ENCODE assay signal across 11 cellular contexts in the genomic region with DNA sequence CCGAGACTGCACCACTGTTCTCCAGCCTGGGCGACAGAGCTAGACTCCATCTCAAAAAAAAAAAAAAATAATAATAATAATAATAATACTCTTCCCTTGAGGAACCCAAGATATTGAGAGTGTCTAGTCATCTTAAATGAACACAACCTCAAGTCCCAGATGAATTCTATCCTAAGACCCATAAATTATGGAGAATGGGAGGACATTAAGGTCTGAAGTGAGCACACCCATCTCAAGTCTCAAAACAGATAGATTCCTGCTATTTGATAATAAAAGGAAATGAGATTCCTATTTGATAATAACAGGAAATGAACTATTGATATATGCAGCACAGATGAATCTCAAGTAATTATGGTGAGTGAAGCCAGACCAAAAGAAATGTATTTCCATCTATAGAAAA. TPM values are rescaled to one million over a fixed set of nuclear protein-coding genes. Genes with fewer than 3 reads are reported as not detected.
DNase-seq lines count a peak whose midpoint lies in the region; ATAC-seq and TF ChIP-seq lines count a peak whose summit lies in the region.
"Had no signal": no experiment of that assay in that cellular context is flagged by ENCODE, and none has a peak within 500 bp of the region (broad histone marks: within the 10 kb centered on the region; RNA-seq: fewer than 3 reads in every experiment).

No MANE protein-coding gene starts in this region.

- H3K4me1 Mint-ChIP-seq in CD8-positive, alpha-beta memory T cell: peaks cover 64 to 83% (median 82%) of the 10 kb centered on the region in 3 donors

- ATAC-seq in PC-3 (no peak), HG03045 (IDR thresholded peaks at IDR 0.05; ENCODE audit: unreplicated experiment) (no peak)

- H3K4me1 ChIP-seq in CD8-positive, alpha-beta memory T cell (ENCODE audit: insufficient read depth, low read length): peaks cover 47% of the 10 kb centered on the region
- H3K4me1 ChIP-seq in PC-3 (ENCODE audit: insufficient read depth, low read length) (peaks cover 16% of the 10 kb centered on the region), duodenal mucosa (ENCODE audit: control insufficient read depth in 1 of 2, insufficient read depth in 2 of 2, low read length in 2 of 2) (peaks cover 21 to 28% of the 10 kb centered on the region in 2 donors), rectal smooth muscle tissue (ENCODE audit: control insufficient read depth, insufficient read depth, low read length) (peaks cover 9% of the 10 kb centered on the region)

- TF ChIP-seq CTCF in PC-3 (conservative IDR thresholded peaks at IDR 0.05; ENCODE audit: low read depth, low read length): no peak

- peak overlapping the region in 3 of 7 donors; percentile 23 to 73 (median 50) for H3K4me3 Mint-ChIP-seq in CD8-positive, alpha-beta memory T cell
- H3K4me3 Mint-ChIP-seq: neural progenitor cell had no signal

- no peaks in the 10 kb centered on the region for H3K9me3 Mint-ChIP-seq in CD8-positive, alpha-beta memory T cell

- H4K20me1 ChIP-seq in PC-3 (ENCODE audit: low read length): no peaks in the 10 kb centered on the region; the same call in 1 of the 2 replicates

- no peaks in the 10 kb centered on the region for H3K9me3 ChIP-seq in CD8-positive, alpha-beta memory T cell (ENCODE audit: low read length)
- H3K9me3 ChIP-seq in PC-3 (ENCODE audit: low read length) (no peaks in the 10 kb centered on the region), duodenal mucosa (ENCODE audit: control insufficient read depth in 1 of 2, low read length in 2 of 2) (no peaks in the 10 kb centered on the region)

- H3F3A ChIP-seq in PC-3 (ENCODE audit: low read length, unreplicated experiment): no peaks in the 10 kb centered on the region

- no peak overlapping the region for H2AFZ ChIP-seq in PC-3 (ENCODE audit: low read length)
- H2AFZ ChIP-seq: neural progenitor cell had no signal

- no peak overlapping the region for H3K4me3 ChIP-seq in CD8-positive, alpha-beta memory T cell (ENCODE audit: low read length)
- no peak overlapping the region for H3K4me3 ChIP-seq in PC-3 (ENCODE audit: low read length)
- H3K4me3 ChIP-seq in duodenal mucosa (ENCODE audit: low read depth in 1 of 2, low read length in 2 of 2): no peak overlapping the region
- peak overlapping the region; percentile 21 for H3K4me3 ChIP-seq in rectal smooth muscle tissue (ENCODE audit: low read length)
- H3K4me3 ChIP-seq: neural progenitor cell had no signal

- H3K9me2 ChIP-seq in PC-3 (replicated peaks; ENCODE audit: low read length): no peaks in the 10 kb centered on the region

- intact Hi-C loops in PC-3 (cut with micrococcal nuclease): loop anchor here (5.0 kb wide), 1 partner anchor 51 kb away; a partner anchor contains a TSS

- H3K27me3 Mint-ChIP-seq in CD8-positive, alpha-beta memory T cell: no peaks in the 10 kb centered on the region

- peak overlapping the region; percentile 96 to 99 (median 98) for H3K27ac Mint-ChIP-seq in CD8-positive, alpha-beta memory T cell
- H3K27ac Mint-ChIP-seq: neural progenitor cell had no signal

- peaks cover 2 to 13% (median 2%) of the 10 kb centered on the region in 3 donors for H3K36me3 Mint-ChIP-seq in CD8-positive, alpha-beta memory T cell

- peak overlapping the region; percentile 59 for H3K4me2 ChIP-seq in PC-3 (ENCODE audit: low read length)
- H3K4me2 ChIP-seq: neural progenitor cell had no signal

- CTCF ChIA-PET in CD8-positive, alpha-beta memory T cell (lab: Charles Lee): no interaction called here
- CTCF ChIA-PET in PC-3 (lab: Charles Lee): no interaction called here

- no peaks in the 10 kb centered on the region for H3K27me3 ChIP-seq in CD8-positive, alpha-beta memory T cell (ENCODE audit: insufficient read depth, low read length, poor library complexity, severe bottlenecking)
- H3K27me3 ChIP-seq in PC-3 (ENCODE audit: low read length) (no peaks in the 10 kb centered on the region), duodenal mucosa (ENCODE audit: control insufficient read depth in 1 of 2, insufficient read depth in 2 of 2, low read length in 2 of 2) (no peaks in the 10 kb centered on the region), rectal smooth muscle tissue (ENCODE audit: control insufficient read depth, insufficient read depth, low read length) (no peaks in the 10 kb centered on the region)
- H3K27me3 ChIP-seq: neural progenitor cell had no signal

- peak overlapping the region; percentile 71 for H3K27ac ChIP-seq in CD8-positive, alpha-beta memory T cell (ENCODE audit: low read depth, low read length)
- H3K27ac ChIP-seq in PC-3 (ENCODE audit: low read length) (peak overlapping the region; percentile 89), duodenal mucosa (ENCODE audit: low read depth, low read length) (peak overlapping the region; percentile 33), rectal smooth muscle tissue (ENCODE audit: low read depth, low read length) (no peak overlapping the region)
- H3K27ac ChIP-seq: neural progenitor cell had no signal

- peaks cover 64% of the 10 kb centered on the region for H3K79me2 ChIP-seq in PC-3 (ENCODE audit: low read length)

- BruUV-seq in PC-3 (replicated peaks; lab: Mats Ljungman, UMichigan): no TSS peak

- H3K9ac ChIP-seq in PC-3 (ENCODE audit: low read length): 0 out of 2 replicates have a peak overlapping the region, but pooled peaks have one; percentile 6
- H3K9ac ChIP-seq in duodenal mucosa (ENCODE audit: low read depth in 1 of 2, low read length in 2 of 2): no peak overlapping the region
- no peak overlapping the region for H3K9ac ChIP-seq in rectal smooth muscle tissue (ENCODE audit: low read length)
- H3K9ac ChIP-seq: neural progenitor cell had no signal

- H3K36me3 ChIP-seq in CD8-positive, alpha-beta memory T cell (ENCODE audit: insufficient read depth, low read length): no peaks in the 10 kb centered on the region
- H3K36me3 ChIP-seq in PC-3 (ENCODE audit: low read depth, low read length): no peaks in the 10 kb centered on the region
- no peaks in the 10 kb centered on the region for H3K36me3 ChIP-seq in duodenal mucosa (ENCODE audit: control insufficient read depth in 1 of 2, insufficient read depth in 2 of 2, low read length in 2 of 2)
- H3K36me3 ChIP-seq in rectal smooth muscle tissue (ENCODE audit: control insufficient read depth, insufficient read depth, low read length): no peaks in the 10 kb centered on the region
- H3K36me3 ChIP-seq: neural progenitor cell had no signal

- no peak for DNase-seq in CD8-positive, alpha-beta memory T cell
- DNase-seq in PC-3 (no peak), anterior cingulate cortex (lab: John Stamatoyannopoulos, UW) (no peak), DMS 273 treated with DMSO at 0.1 percent for 48 hours (lab: John Stamatoyannopoulos, UW) (no peak)
- no peak for DNase-seq in effector CD4-positive, alpha-beta T cell
- DNase-seq: DMS79, SHP77 treated with DMSO at 0.1 percent for 48 hours had no signal

- POLR2A ChIA-PET in CD8-positive, alpha-beta memory T cell (lab: Charles Lee): interaction anchor here (1.0 kb wide), 1 partner anchor 51 kb away, joined by 6 read pairs; a partner anchor contains a TSS
- POLR2A ChIA-PET in PC-3 (lab: Charles Lee; ENCODE audit: unreplicated experiment): no interaction called here

RNA-seq across cellular contexts. Expression of a gene that starts 51.5 kb away (rescaled TPM):
- total RNA-seq in CD8-positive, alpha-beta memory T cell: 100 to 1,000 TPM; 132 to 134 TPM
- polyA plus RNA-seq in CD8-positive, alpha-beta memory T cell: 103 TPM
- total RNA-seq in PC-3 (2014; rRNA removed): 25.1 and 32.8 TPM in 2 replicates
